Comparison of ENCODE assay signal across 8 cellular contexts in genomic region chr1:35769188-35769758, GRCh38. TPM values are rescaled to one million over a fixed set of nuclear protein-coding genes. Genes with fewer than 3 reads are reported as not detected.
DNase-seq lines count a peak whose midpoint lies in the region; ATAC-seq and TF ChIP-seq lines count a peak whose summit lies in the region.

No MANE protein-coding gene starts in this region.

- peak overlapping the region; percentile 71 for H3K4me3 ChIP-seq in BE2C (ENCODE audit: low read depth, low read length)
- peak overlapping the region; percentile 92 for H3K4me3 ChIP-seq in colonic mucosa

- H3K9me3 ChIP-seq in BE2C (no peaks in the 10 kb centered on the region), colonic mucosa (no peaks in the 10 kb centered on the region)

- intact Hi-C loops in activated CD4-positive, alpha-beta T cell treated with anti-CD3 and anti-CD28 coated beads for 36 hours (cut with DNase I, micrococcal nuclease), result loop anchor here (1.0 to 5.0 kb wide), 7 partner anchors 51 to 576 kb away; partner anchors contain the start of genes PSMB2 (in 2 of the 2), AGO1 (in 1 of the 2), AGO3 (in 1 of the 2) and C1orf216 (in 1 of the 2)
- intact Hi-C loops in colonic mucosa (cut with DNase I), result no loop called here

- POLR2A ChIA-PET in activated CD4-positive, alpha-beta T cell treated with anti-CD3 and anti-CD28 coated beads for 36 hours (lab: Charles Lee), result interaction anchor here (0.6 to 2.0 kb wide), 16 partner anchors 9 to 579 kb away, joined by 3 to 11 read pairs (median 4); partner anchors contain the start of genes AGO3, KIAA0319L, NCDN and SFPQ

- TF ChIP-seq CTCF in BE2C (IDR thresholded peaks at IDR 0.05; ENCODE audit: low read depth, low read length) (0 out of 2 replicates have a peak, but pooled peaks have one; percentile 6), colonic mucosa (IDR thresholded peaks at IDR 0.05) (peak; percentile 14)

- peak overlapping the region; percentile 64 to 76 for H3K9ac ChIP-seq in colonic mucosa (ENCODE audit: low read depth in 2 of 2, low read length in 2 of 2)

- no peaks in the 10 kb centered on the region for H3K27me3 Mint-ChIP-seq in activated CD4-positive, alpha-beta T cell treated with anti-CD3 and anti-CD28 coated beads for 36 hours

- TF ChIP-seq POLR2A in GM19099 (IDR thresholded peaks at IDR 0.05; ENCODE audit: extremely low read depth, insufficient read length, low read depth), result peak; percentile 85

- H3K36me3 Mint-ChIP-seq in activated CD4-positive, alpha-beta T cell treated with anti-CD3 and anti-CD28 coated beads for 36 hours (ENCODE audit: low read depth), result peaks cover 17% of the 10 kb centered on the region

- peak overlapping the region; percentile 91 for H3K4me3 Mint-ChIP-seq in activated CD4-positive, alpha-beta T cell treated with anti-CD3 and anti-CD28 coated beads for 36 hours

- ATAC-seq in HG03378 (IDR thresholded peaks at IDR 0.05; ENCODE audit: unreplicated experiment) (peak; percentile 65), left lobe of liver (peak; percentile 94)
- ATAC-seq in activated CD4-positive, alpha-beta T cell treated with anti-CD3 and anti-CD28 coated beads for 36 hours, result peak; percentile 86

- peak overlapping the region; percentile 20 for H3K27ac Mint-ChIP-seq in activated CD4-positive, alpha-beta T cell treated with anti-CD3 and anti-CD28 coated beads for 36 hours

- H3K36me3 ChIP-seq in BE2C (no peaks in the 10 kb centered on the region), colonic mucosa (no peaks in the 10 kb centered on the region)

- H3K4me1 ChIP-seq in BE2C (no peaks in the 10 kb centered on the region), colonic mucosa (no peaks in the 10 kb centered on the region)

- peaks cover 8% of the 10 kb centered on the region for H3K4me1 Mint-ChIP-seq in activated CD4-positive, alpha-beta T cell treated with anti-CD3 and anti-CD28 coated beads for 36 hours

- DNase-seq in BE2C (peak; percentile 89), NCI-H446 treated with DMSO at 0.1 percent for 48 hours (lab: John Stamatoyannopoulos, UW) (peak; percentile 72), colonic mucosa (peak; percentile 93), left lobe of liver (ENCODE audit: low spot score) (peak; percentile 91)
- peak; percentile 91 for DNase-seq in activated CD4-positive, alpha-beta T cell treated with anti-CD3 and anti-CD28 coated beads for 36 hours
- peak; percentile 84 to 85 for DNase-seq in stimulated activated CD4-positive, alpha-beta T cell treated with anti-CD3 and anti-CD28 coated beads, Interleukin-2, amount 100 ng/mL, for 24 hours

- CTCF ChIA-PET in activated CD4-positive, alpha-beta T cell treated with anti-CD3 and anti-CD28 coated beads for 36 hours (lab: Charles Lee), result interaction anchor here (0.6 to 3.7 kb wide), 22 partner anchors 8 to 319 kb away, joined by 3 to 17 read pairs (median 4); partner anchors contain the start of gene AGO1

- peak overlapping the region; percentile 76 for H3K27ac ChIP-seq in colonic mucosa

- no peaks in the 10 kb centered on the region for H3K9me3 Mint-ChIP-seq in activated CD4-positive, alpha-beta T cell treated with anti-CD3 and anti-CD28 coated beads for 36 hours (ENCODE audit: low read depth)

- H3K27me3 ChIP-seq in BE2C (no peaks in the 10 kb centered on the region), colonic mucosa (no peaks in the 10 kb centered on the region)

RNA-seq across cellular contexts. Expression of gene CLSPN, which starts 0.5 kb away (rescaled TPM):
- polyA plus RNA-seq in BE2C (2012; ENCODE audit: insufficient read depth, insufficient read length, low read depth), result 0.57 TPM
- total RNA-seq in activated CD4-positive, alpha-beta T cell treated with anti-CD3 and anti-CD28 coated beads for 36 hours, result 10 to 100 TPM; 45.7 to 57.8 TPM
- total RNA-seq in colonic mucosa (10 to 100 TPM in 1 of 2 donors, 1 to 10 TPM in 1; 3.1 to 27.7 TPM), left lobe of liver (0.10 TPM)

RNA-seq across cellular contexts. Expression of gene AGO4, which starts 38.5 kb away (rescaled TPM):
- 1.0 TPM for polyA plus RNA-seq in BE2C (2012; ENCODE audit: insufficient read depth, insufficient read length, low read depth)
- total RNA-seq in activated CD4-positive, alpha-beta T cell treated with anti-CD3 and anti-CD28 coated beads for 36 hours, result 10 to 100 TPM in 1 of 2 experiments, 1 to 10 TPM in 1; 4.1 to 10.1 TPM
- total RNA-seq in colonic mucosa (10 to 100 TPM in 1 of 2 donors, 1 to 10 TPM in 1; 7.4 to 17.5 TPM), left lobe of liver (7.0 TPM)

RNA-seq across cellular contexts. Expression of gene C1orf216, which starts 50.6 kb away (rescaled TPM):
- 37.7 TPM for polyA plus RNA-seq in BE2C (2012; ENCODE audit: insufficient read depth, insufficient read length, low read depth)
- 10 to 100 TPM in 1 of 2 experiments, 1 to 10 TPM in 1; 7.4 to 10.9 TPM for total RNA-seq in activated CD4-positive, alpha-beta T cell treated with anti-CD3 and anti-CD28 coated beads for 36 hours
- total RNA-seq in colonic mucosa (1 to 10 TPM; 2.9 to 4.2 TPM), left lobe of liver (2.4 TPM)

Comparison
In these comparisons a context has a peak if more than half of its experiments do, and no peak if none do; other contexts are left out.
1. Peak in every context shown above with its lines: DNase-seq, ATAC-seq, H3K4me3 ChIP-seq and H3K27ac ChIP-seq.